Comparison of ENCODE assay signal across 9 cellular contexts in the genomic region with DNA sequence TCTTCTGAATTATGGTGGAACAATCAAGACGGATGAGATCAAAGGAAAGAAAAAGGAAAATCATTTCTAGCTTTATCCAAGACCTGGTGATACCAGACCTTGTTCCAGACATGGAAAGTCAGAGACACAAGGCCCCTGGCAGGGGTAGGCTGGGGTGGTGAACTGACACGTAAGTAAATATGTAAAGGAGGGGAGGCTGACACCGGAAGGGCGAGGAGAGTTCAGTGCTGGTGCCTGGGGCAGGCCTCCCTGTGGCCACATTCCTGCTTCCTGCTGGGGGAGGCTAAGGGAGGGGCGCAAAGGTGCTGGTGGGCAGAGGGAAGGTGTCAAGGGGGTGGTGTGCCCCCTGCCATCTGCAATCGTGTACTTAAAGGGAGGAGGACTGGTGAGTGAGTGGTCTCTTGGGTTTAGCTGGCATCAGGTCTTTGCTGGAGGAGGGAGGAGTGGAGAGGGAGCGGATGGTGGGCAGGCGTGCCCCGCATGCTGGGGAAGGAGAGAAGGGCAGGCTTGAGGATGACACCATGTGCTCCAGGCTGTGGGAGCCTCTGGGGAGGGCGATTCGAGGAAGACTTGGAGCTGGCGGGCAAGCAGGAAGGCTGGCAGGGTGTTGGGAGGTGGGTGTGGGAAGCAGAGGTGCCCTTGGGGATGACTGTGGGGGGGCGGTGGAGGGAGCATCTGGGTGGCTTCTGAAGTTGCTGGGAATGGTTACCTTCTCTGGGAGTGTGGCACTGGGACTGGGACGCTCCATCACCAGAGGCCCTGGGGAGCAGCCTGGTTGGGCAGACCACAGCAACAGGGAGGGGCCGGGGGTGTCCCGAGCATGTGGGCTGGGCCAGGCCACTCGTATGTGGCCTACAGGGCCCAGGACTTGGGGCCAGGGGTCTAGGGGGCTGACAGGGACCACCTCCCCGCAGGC. TPM values are rescaled to one million over a fixed set of nuclear protein-coding genes. Genes with fewer than 3 reads are reported as not detected.
DNase-seq lines count a peak whose midpoint lies in the region; ATAC-seq, FAIRE-seq and TF ChIP-seq lines count a peak whose summit lies in the region.
"Had no signal": no experiment of that assay in that cellular context is flagged by ENCODE, and none has a peak within 500 bp of the region (broad histone marks: within the 10 kb centered on the region; RNA-seq: fewer than 3 reads in every experiment).

No MANE protein-coding gene starts in this region.

- H3K36me3 ChIP-seq in ascending aorta, result no peaks in the 10 kb centered on the region
- no peaks in the 10 kb centered on the region for H3K36me3 ChIP-seq in right lobe of liver
- H3K36me3 ChIP-seq in subcutaneous abdominal adipose tissue (ENCODE audit: control insufficient read depth in 5 of 5, insufficient read depth in 5 of 5, low read length in 5 of 5), result no peaks in the 10 kb centered on the region

- no peak for TF ChIP-seq POLR2A in right lobe of liver (IDR thresholded peaks at IDR 0.05)

- in situ Hi-C loops in Caki2 (cut with HindIII; ENCODE audit: low pct_unique_long_range_greater_than_20kb, low sequenced_read_pairs), result no loop called here

- no peaks in the 10 kb centered on the region for H3K9me3 ChIP-seq in ascending aorta
- H3K9me3 ChIP-seq in right lobe of liver, result no peaks in the 10 kb centered on the region
- H3K9me3 ChIP-seq in subcutaneous abdominal adipose tissue (ENCODE audit: control insufficient read depth in 5 of 5, low read length in 5 of 5), result no peaks in the 10 kb centered on the region

- DNase-seq in Caki2 (ENCODE audit: low read depth) (peak; percentile 21), NCI-H69 (lab: John Stamatoyannopoulos, UW) (peak; percentile 75), ascending aorta (ENCODE audit: low spot score in 2 of 2) (no peak), right lobe of liver (peak in 1 of 3 donors; percentile 44), frontal cortex (ENCODE audit: low spot score in 2 of 2) (no peak)

- no peak for FAIRE-seq in frontal cortex (lab: Jason Lieb, UNC)

- no peak overlapping the region for H3K4me3 ChIP-seq in ascending aorta
- no peak overlapping the region for H3K4me3 ChIP-seq in right lobe of liver
- no peak overlapping the region for H3K4me3 ChIP-seq in subcutaneous abdominal adipose tissue (ENCODE audit: low read depth in 1 of 5, low read length in 5 of 5)

- TF ChIP-seq CTCF in ascending aorta (IDR thresholded peaks at IDR 0.05), result no peak
- no peak for TF ChIP-seq CTCF in right lobe of liver (IDR thresholded peaks at IDR 0.05)

- H3K27ac ChIP-seq in ascending aorta, result peak overlapping the region; percentile 74 to 84
- H3K27ac ChIP-seq in right lobe of liver, result peak overlapping the region; percentile 51 to 76 (median 53)
- peak overlapping the region; percentile 39 for H3K27ac ChIP-seq in subcutaneous abdominal adipose tissue (ENCODE audit: low read depth, low read length)
- H3K27ac ChIP-seq: HL-60 had no signal

- H3K27me3 ChIP-seq in ascending aorta (no peaks in the 10 kb centered on the region), right lobe of liver (no peaks in the 10 kb centered on the region), subcutaneous abdominal adipose tissue (ENCODE audit: control insufficient read depth in 5 of 5, insufficient read depth in 4 of 5, low read length in 5 of 5) (no peaks in the 10 kb centered on the region)

- intact Hi-C loops in ascending aorta (cut with DNase I), result no loop called here
- intact Hi-C loops in right lobe of liver (cut with DNase I), result no loop called here

- H3K4me1 ChIP-seq in ascending aorta (peaks cover 4 to 29% of the 10 kb centered on the region in 2 donors), right lobe of liver (no peaks in the 10 kb centered on the region), subcutaneous abdominal adipose tissue (ENCODE audit: control insufficient read depth in 5 of 5, insufficient read depth in 5 of 5, low read length in 5 of 5) (peaks cover 6 to 43% (median 30%) of the 10 kb centered on the region in 5 donors)

- ATAC-seq in GM21526 (IDR thresholded peaks at IDR 0.05; ENCODE audit: low FRiP score, unreplicated experiment) (peak; percentile 70), right lobe of liver (peak; percentile 25 to 40 (median 36)), HG02973 (IDR thresholded peaks at IDR 0.05; ENCODE audit: unreplicated experiment) (no peak)

- peak overlapping the region in 2 of 5 donors; percentile 56 for H3K9ac ChIP-seq in subcutaneous abdominal adipose tissue (ENCODE audit: low read length in 5 of 5)

- WGBS in right lobe of liver (ENCODE audit: insufficient coverage, low coverage, low lambda C conversion rate, missing lambda C conversion rate), result 49% methylated on average over 8 of the region's 18 CpGs

RNA-seq across cellular contexts. Expression of a gene that starts 30.6 kb away (rescaled TPM):
- 15.0 and 16.1 TPM in 2 replicates for total RNA-seq in Caki2 (2014; rRNA removed; shearing (Covaris generic); ENCODE audit: low replicate concordance)
- 84.9 TPM for total RNA-seq in ascending aorta
- total RNA-seq in right lobe of liver, result 1 to 10 TPM in 5 of 6 experiments, under 1 TPM in 1; 0.95 to 3.1 (median 1.9) TPM
- total RNA-seq in frontal cortex, result 45.2 TPM

Comparison
In these comparisons a context has a peak if more than half of its experiments do, and no peak if none do; other contexts are left out.
1. DNase-seq: peak in Caki2 (single experiment) and NCI-H69 (single experiment); none in ascending aorta (0 of 2) and frontal cortex (0 of 2).
2. Peak in every context shown above with its lines, with median percentiles within 50 percentile points of each other: H3K27ac ChIP-seq.